Comparison of ENCODE assay signal across 6 cellular contexts in genomic region chr16:1379863-1380174, GRCh38. TPM values are rescaled to one million over a fixed set of nuclear protein-coding genes. Genes with fewer than 3 reads are reported as not detected.
DNase-seq lines count a peak whose midpoint lies in the region; FAIRE-seq and TF ChIP-seq lines count a peak whose summit lies in the region.

No MANE protein-coding gene starts in this region.

- H3F3A ChIP-seq in smooth muscle cell (ENCODE audit: low read depth): no peaks in the 10 kb centered on the region

- WGBS in mammary epithelial cell (ENCODE audit: low coverage, missing lambda C conversion rate): 61% methylated on average over 8 of the region's 19 CpGs
- WGBS in smooth muscle cell (ENCODE audit: low lambda C conversion rate): 21% methylated on average over 6 of the region's 19 CpGs

- H3K4me3 ChIP-seq in mammary epithelial cell (replicated peaks in 1 of 3; ENCODE audit: insufficient read depth in 1 of 3, low read depth in 2 of 3, low read length in 3 of 3) (peak overlapping the region in 2 of 3 experiments; percentile 16 to 47), smooth muscle cell (peak overlapping the region; percentile 57)

- peak overlapping the region; percentile 48 for H3K4me2 ChIP-seq in mammary epithelial cell (ENCODE audit: insufficient read depth, low read depth, low read length)
- peak overlapping the region; percentile 93 for H3K4me2 ChIP-seq in smooth muscle cell

- FAIRE-seq in urothelium cell line (lab: Jason Lieb, UNC): no peak

- TF ChIP-seq CTCF in mammary epithelial cell (conservative IDR thresholded peaks at IDR 0.05 in 1 of 2, IDR thresholded peaks at IDR 0.05 in 1 of 2; ENCODE audit: extremely low read depth in 1 of 2, insufficient read depth in 1 of 2, low read depth in 1 of 2, low read length in 2 of 2): no peak
- no peak for TF ChIP-seq CTCF in smooth muscle cell (IDR thresholded peaks at IDR 0.05; ENCODE audit: borderline replicate concordance, insufficient read depth, poor library complexity, severe bottlenecking)

- peaks cover 14% of the 10 kb centered on the region for H3K4me1 ChIP-seq in mammary epithelial cell (ENCODE audit: insufficient read depth, low read length)
- H3K4me1 ChIP-seq in smooth muscle cell (ENCODE audit: low read depth): peaks cover 9% of the 10 kb centered on the region

- H3K9me3 ChIP-seq in mammary epithelial cell (replicated peaks; ENCODE audit: insufficient read depth, low read length): no peaks in the 10 kb centered on the region
- no peaks in the 10 kb centered on the region for H3K9me3 ChIP-seq in smooth muscle cell (replicated peaks; ENCODE audit: low read depth)

- CTCF ChIA-PET in mammary epithelial cell (lab: Charles Lee; ENCODE audit: low non-redundant PET): no interaction called here

- no peaks in the 10 kb centered on the region for H3K79me2 ChIP-seq in mammary epithelial cell (ENCODE audit: insufficient read depth, low read length)
- H3K79me2 ChIP-seq in smooth muscle cell (ENCODE audit: low read depth): no peaks in the 10 kb centered on the region

- in situ Hi-C loops in mammary epithelial cell (cut with MboI; ENCODE audit: low sequenced_read_pairs in 2 of 2): no loop called here

- DNase-seq in NCI-H2029 (lab: John Stamatoyannopoulos, UW) (peak; percentile 46), NCI-H2029 treated with DMSO at 0.1 percent for 48 hours (lab: John Stamatoyannopoulos, UW) (no peak), mammary epithelial cell (no peak), smooth muscle cell (lab: John Stamatoyannopoulos, UW; ENCODE audit: unreplicated experiment) (no peak), urothelium cell line (ENCODE audit: low spot score) (no peak)
- DNase-seq in activated CD4-positive, CD25-positive, alpha-beta regulatory T cell treated with anti-CD3 and anti-CD28 coated beads, Interleukin-2, amount 50 U/mL, for 72 hours: no peak

- H3K27ac ChIP-seq in mammary epithelial cell (ENCODE audit: insufficient read depth, low read depth, low read length): no peak overlapping the region
- no peak overlapping the region for H3K27ac ChIP-seq in smooth muscle cell (ENCODE audit: low read depth)

- peaks cover 2% of the 10 kb centered on the region for H3K36me3 ChIP-seq in mammary epithelial cell (ENCODE audit: insufficient read depth, low read length)
- no peaks in the 10 kb centered on the region for H3K36me3 ChIP-seq in smooth muscle cell (ENCODE audit: low read depth)

- H2AFZ ChIP-seq in mammary epithelial cell (ENCODE audit: low read depth, low read length): peak overlapping the region; percentile 17
- no peak overlapping the region for H2AFZ ChIP-seq in smooth muscle cell (ENCODE audit: low read depth)

- dilution Hi-C loops in mammary epithelial cell (cut with HindIII; ENCODE audit: low sequenced_read_pairs): loop anchor here (5.0 to 25.0 kb wide), 6 partner anchors 57 to 668 kb away; partner anchors contain the start of genes ANTKMT, FBXL16 and METRN

- intact Hi-C loops in mammary epithelial cell (cut with micrococcal nuclease): loop anchor here (5.0 to 10.0 kb wide), 2 partner anchors 37 to 235 kb away; partner anchors contain the start of genes CRAMP1 and IFT140

- H4K20me1 ChIP-seq in mammary epithelial cell (ENCODE audit: insufficient read depth, low read length) (no peaks in the 10 kb centered on the region), smooth muscle cell (ENCODE audit: low read depth) (peaks cover 26% of the 10 kb centered on the region)

- BruUV-seq in mammary epithelial cell (replicated peaks; lab: Mats Ljungman, UMichigan): no TSS peak

- H3K27me3 ChIP-seq in mammary epithelial cell (ENCODE audit: insufficient read depth, low read length) (no peaks in the 10 kb centered on the region), smooth muscle cell (ENCODE audit: low read depth) (no peaks in the 10 kb centered on the region)

- no peak overlapping the region for H3K9ac ChIP-seq in mammary epithelial cell (ENCODE audit: insufficient read depth, low read length)
- H3K9ac ChIP-seq in smooth muscle cell (ENCODE audit: low read depth): no peak overlapping the region

RNA-seq across cellular contexts. Expression of gene GNPTG, which starts 28.1 kb away (rescaled TPM):
- total RNA-seq in mammary epithelial cell: 10 to 100 TPM; 33.3 to 34.8 TPM
- polyA plus RNA-seq in mammary epithelial cell: 37.2 TPM
- polyA minus RNA-seq in mammary epithelial cell: 16.2 TPM
- 28.0 and 34.4 TPM in 2 replicates for total RNA-seq in smooth muscle cell
- polyA plus RNA-seq in smooth muscle cell: 73.3 and 79.2 TPM in 2 replicates

RNA-seq across cellular contexts. Expression of gene TSR3, which starts 28.1 kb away (rescaled TPM):
- total RNA-seq in mammary epithelial cell: 10 to 100 TPM; 43.8 to 62.1 TPM
- 54.6 TPM for polyA plus RNA-seq in mammary epithelial cell
- 28.6 TPM for polyA minus RNA-seq in mammary epithelial cell
- total RNA-seq in smooth muscle cell: 54.9 and 55.2 TPM in 2 replicates
- polyA plus RNA-seq in smooth muscle cell: 142 TPM in 2 replicates

RNA-seq across cellular contexts. Expression of gene UNKL, which starts 34.7 kb away (rescaled TPM):
- 10 to 100 TPM in 1 of 2 donors, 1 to 10 TPM in 1; 7.0 to 10.3 TPM for total RNA-seq in mammary epithelial cell
- polyA plus RNA-seq in mammary epithelial cell: 11.2 TPM
- polyA minus RNA-seq in mammary epithelial cell: 1.3 TPM
- 5.2 and 8.2 TPM in 2 replicates for total RNA-seq in smooth muscle cell
- polyA plus RNA-seq in smooth muscle cell: 6.2 and 9.3 TPM in 2 replicates

RNA-seq across cellular contexts. Expression of gene UQCC4, which starts 40.7 kb away (rescaled TPM):
- total RNA-seq in mammary epithelial cell: 10 to 100 TPM; 11.3 to 17.8 TPM
- 27.3 TPM for polyA plus RNA-seq in mammary epithelial cell
- 3.8 TPM for polyA minus RNA-seq in mammary epithelial cell
- 17.2 and 21.8 TPM in 2 replicates for total RNA-seq in smooth muscle cell
- polyA plus RNA-seq in smooth muscle cell: 29.6 and 33.0 TPM in 2 replicates

RNA-seq across cellular contexts. Expression of gene BAIAP3, which starts 46.4 kb away (rescaled TPM):
- 1 to 10 TPM; 1.0 to 1.3 TPM for total RNA-seq in mammary epithelial cell
- polyA plus RNA-seq in mammary epithelial cell: 0.11 TPM
- 0.78 TPM for polyA minus RNA-seq in mammary epithelial cell
- total RNA-seq in smooth muscle cell: 0.31 TPM in 1 of 2 replicates, not detected in the other
- 0.34 and 0.51 TPM in 2 replicates for polyA plus RNA-seq in smooth muscle cell
